ENCODE assay signal across 7 cellular contexts in the genomic region with DNA sequence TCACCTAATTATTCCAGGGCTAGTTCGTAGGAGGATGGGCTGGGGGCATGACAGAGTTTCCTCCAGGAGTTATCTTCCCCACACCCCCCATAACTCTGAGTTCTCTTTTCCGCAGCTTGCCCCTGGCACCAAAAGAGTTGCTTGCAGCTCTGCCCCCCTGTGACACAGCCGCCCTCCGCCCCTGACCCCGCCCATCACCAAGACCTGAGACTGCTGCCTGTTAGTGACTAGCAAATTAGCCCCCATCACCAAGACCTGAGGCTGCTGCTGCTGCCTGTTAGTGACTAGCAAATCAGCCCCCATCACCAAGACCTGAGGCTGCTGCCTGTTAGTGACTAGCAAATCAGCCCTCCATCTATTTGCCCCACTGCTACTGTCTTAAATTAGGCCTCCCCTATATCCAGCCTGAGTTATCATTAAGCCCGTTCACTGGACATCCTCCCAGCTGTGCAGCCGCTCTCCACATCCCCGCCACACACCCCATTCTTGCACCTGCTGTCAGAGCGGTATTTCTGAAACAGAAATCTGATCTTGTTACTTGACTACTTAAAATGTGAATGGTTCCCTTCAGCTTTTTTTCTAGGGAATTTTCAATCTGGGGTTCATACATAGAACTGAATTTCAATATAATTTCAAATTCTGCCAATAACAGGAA. TPM values are rescaled to one million over a fixed set of nuclear protein-coding genes. Genes with fewer than 3 reads are reported as not detected.
DNase-seq lines count a peak whose midpoint lies in the region; ATAC-seq and TF ChIP-seq lines count a peak whose summit lies in the region.

No MANE protein-coding gene starts in this region.

- peak overlapping the region; percentile 72 for H3K27ac Mint-ChIP-seq in activated CD8-positive, alpha-beta T cell treated with anti-CD3 and anti-CD28 coated beads, Interleukin-2, amount 10 ng/mL, durations not matched to agents 7 days and 5 days

- H3K4me3 Mint-ChIP-seq in activated CD8-positive, alpha-beta T cell treated with anti-CD3 and anti-CD28 coated beads, Interleukin-2, amount 10 ng/mL, durations not matched to agents 7 days and 5 days: peak overlapping the region; percentile 87

- CTCF ChIA-PET in activated CD8-positive, alpha-beta T cell treated with anti-CD3 and anti-CD28 coated beads, Interleukin-2, amount 10 ng/mL, durations not matched to agents 7 days and 5 days (lab: Charles Lee): interaction anchor here (0.6 to 3.4 kb wide), 5 partner anchors 13 to 1248 kb away, joined by 3 to 20 read pairs (median 5); no protein-coding TSS in a partner anchor

- peaks cover 2% of the 10 kb centered on the region for H3K36me3 Mint-ChIP-seq in activated CD8-positive, alpha-beta T cell treated with anti-CD3 and anti-CD28 coated beads, Interleukin-2, amount 10 ng/mL, durations not matched to agents 7 days and 5 days (ENCODE audit: low read depth)

- ATAC-seq in activated CD8-positive, alpha-beta T cell treated with anti-CD3 and anti-CD28 coated beads, Interleukin-2, amount 10 ng/mL, durations not matched to agents 7 days and 5 days: no peak
- ATAC-seq in GM18498 (IDR thresholded peaks at IDR 0.05; ENCODE audit: unreplicated experiment) (no peak), GM21390 (IDR thresholded peaks at IDR 0.05; ENCODE audit: unreplicated experiment) (no peak)

- peak; percentile 26 to 46 for DNase-seq in Kasumi-1 (lab: John Stamatoyannopoulos, UW)
- DNase-seq in activated CD8-positive, alpha-beta T cell treated with anti-CD3 and anti-CD28 coated beads, Interleukin-2, amount 10 ng/mL, durations not matched to agents 7 days and 5 days: peak; percentile 50
- no peak for DNase-seq in epithelial cell of proximal tubule (ENCODE audit: low read depth)
- DNase-seq in retinal pigment epithelial cell (ENCODE audit: low read depth): no peak
- DNase-seq in COLO829 (ENCODE audit: low spot score): no peak

- H3K4me1 Mint-ChIP-seq in activated CD8-positive, alpha-beta T cell treated with anti-CD3 and anti-CD28 coated beads, Interleukin-2, amount 10 ng/mL, durations not matched to agents 7 days and 5 days (ENCODE audit: low read depth): peaks cover 28% of the 10 kb centered on the region

- peak overlapping the region; percentile 98 for H3K4me3 ChIP-seq in epithelial cell of proximal tubule (ENCODE audit: low read depth, low read length)
- peak overlapping the region; percentile 61 for H3K4me3 ChIP-seq in retinal pigment epithelial cell (ENCODE audit: low read length)

- no peaks in the 10 kb centered on the region for H3K27me3 Mint-ChIP-seq in activated CD8-positive, alpha-beta T cell treated with anti-CD3 and anti-CD28 coated beads, Interleukin-2, amount 10 ng/mL, durations not matched to agents 7 days and 5 days (ENCODE audit: low read depth)

- POLR2A ChIA-PET in activated CD8-positive, alpha-beta T cell treated with anti-CD3 and anti-CD28 coated beads, Interleukin-2, amount 10 ng/mL, durations not matched to agents 7 days and 5 days (lab: Charles Lee): no interaction called here

- H3K9me3 Mint-ChIP-seq in activated CD8-positive, alpha-beta T cell treated with anti-CD3 and anti-CD28 coated beads, Interleukin-2, amount 10 ng/mL, durations not matched to agents 7 days and 5 days (ENCODE audit: insufficient read depth): no peaks in the 10 kb centered on the region

- TF ChIP-seq CTCF in epithelial cell of proximal tubule (conservative IDR thresholded peaks at IDR 0.05; ENCODE audit: low read depth, low read length): no peak
- no peak for TF ChIP-seq CTCF in retinal pigment epithelial cell (conservative IDR thresholded peaks at IDR 0.05; ENCODE audit: low read depth, low read length)

RNA-seq across cellular contexts. Expression of a gene that starts 1.5 kb away (rescaled TPM):
- total RNA-seq in activated CD8-positive, alpha-beta T cell treated with anti-CD3 and anti-CD28 coated beads, Interleukin-2, amount 10 ng/mL, durations not matched to agents 7 days and 5 days: 10 to 100 TPM; 20.5 to 20.8 TPM
- total RNA-seq in epithelial cell of proximal tubule: 43.8 and 51.2 TPM in 2 replicates

Comparison
In these comparisons a context has a peak if more than half of its experiments do, and no peak if none do; other contexts are left out.
1. DNase-seq: peak in Kasumi-1 (2 of 2) and activated CD8-positive, alpha-beta T cell treated with anti-CD3 and anti-CD28 coated beads, Interleukin-2, amount 10 ng/mL, durations not matched to agents 7 days and 5 days (single experiment); none in epithelial cell of proximal tubule (single experiment), retinal pigment epithelial cell (single experiment) and COLO829 (single experiment).